ENCODE assay signal across 13 cellular contexts in genomic region chr2:215751200-215751910, GRCh38.
DNase-seq lines count a peak whose midpoint lies in the region; ATAC-seq and TF ChIP-seq lines count a peak whose summit lies in the region.
"Had no signal": no experiment of that assay in that cellular context is flagged by ENCODE, and none has a peak within 500 bp of the region (broad histone marks: within the 10 kb centered on the region; RNA-seq: fewer than 3 reads in every experiment).

No MANE protein-coding gene starts in this region.

- TF ChIP-seq EP300 in sigmoid colon (IDR thresholded peaks at IDR 0.05): no peak

- no peak for TF ChIP-seq POLR2A in sigmoid colon (IDR thresholded peaks at IDR 0.05)

- H3K9me3 ChIP-seq in RWPE2 (ENCODE audit: severe bottlenecking) (no peaks in the 10 kb centered on the region), sigmoid colon (no peaks in the 10 kb centered on the region)

- peak; percentile 82 for ATAC-seq in RWPE2 (ENCODE audit: low read depth)
- ATAC-seq: stimulated activated naive B cell treated with anti-CD40 and anti-IgM and Interleukin-4, amounts not matched to agents 10 μg/mL and 1 μg/mL and 100 μg/mL, for 72 hours had no signal

- peaks cover 7% of the 10 kb centered on the region for H3K4me1 ChIP-seq in RWPE2 (ENCODE audit: insufficient read depth, poor library complexity, severe bottlenecking)
- H3K4me1 ChIP-seq in sigmoid colon: peaks cover 0 to 66% (median 45%) of the 10 kb centered on the region in 4 donors

- peaks cover 8% of the 10 kb centered on the region for H3K27me3 Mint-ChIP-seq in activated T-cell treated with anti-CD3 and anti-CD28 coated beads, Interleukin-2, amount 50 U/mL, for 24 hours

- no peaks in the 10 kb centered on the region for H3K9me3 Mint-ChIP-seq in activated T-cell treated with anti-CD3 and anti-CD28 coated beads, Interleukin-2, amount 50 U/mL, for 24 hours
- H3K9me3 Mint-ChIP-seq: stimulated activated naive B cell treated with anti-CD40 and anti-IgM and Interleukin-4, amounts not matched to agents 10 μg/mL and 1 μg/mL and 100 μg/mL, for 72 hours had no signal

- 86 to 88% methylated on average over 3 of the region's 3 CpGs for WGBS in sigmoid colon, 2 donors

- no peaks in the 10 kb centered on the region for H3K36me3 Mint-ChIP-seq in activated T-cell treated with anti-CD3 and anti-CD28 coated beads, Interleukin-2, amount 50 U/mL, for 24 hours (ENCODE audit: low read depth)
- H3K36me3 Mint-ChIP-seq: stimulated activated naive B cell treated with anti-CD40 and anti-IgM and Interleukin-4, amounts not matched to agents 10 μg/mL and 1 μg/mL and 100 μg/mL, for 72 hours had no signal

- peaks cover 48% of the 10 kb centered on the region for H3K4me1 Mint-ChIP-seq in activated T-cell treated with anti-CD3 and anti-CD28 coated beads, Interleukin-2, amount 50 U/mL, for 24 hours (ENCODE audit: low read depth)

- no peak for TF ChIP-seq CTCF in RWPE2 (IDR thresholded peaks at IDR 0.05; ENCODE audit: poor library complexity, severe bottlenecking)
- TF ChIP-seq CTCF in sigmoid colon (IDR thresholded peaks at IDR 0.05): no peak

- H3K27ac Mint-ChIP-seq in activated T-cell treated with anti-CD3 and anti-CD28 coated beads, Interleukin-2, amount 50 U/mL, for 24 hours: peak overlapping the region; percentile 13
- H3K27ac Mint-ChIP-seq: activated naive CD8-positive, alpha-beta T cell; stimulated activated naive B cell treated with anti-CD40 and anti-IgM and Interleukin-4, amounts not matched to agents 10 μg/mL and 1 μg/mL and 100 μg/mL, for 72 hours had no signal

- H3K27me3 ChIP-seq in RWPE2 (ENCODE audit: insufficient read depth, poor library complexity, severe bottlenecking) (no peaks in the 10 kb centered on the region), sigmoid colon (no peaks in the 10 kb centered on the region)

- H3K27ac ChIP-seq in RWPE2 (ENCODE audit: poor library complexity, severe bottlenecking) (peak overlapping the region; percentile 14), sigmoid colon (peak overlapping the region in 3 of 4 donors; percentile 49 to 64 (median 58))

- H3K36me3 ChIP-seq in RWPE2 (ENCODE audit: low read depth) (no peaks in the 10 kb centered on the region), sigmoid colon (no peaks in the 10 kb centered on the region)

- H3K4me3 ChIP-seq in RWPE2 (ENCODE audit: severe bottlenecking) (no peak overlapping the region), sigmoid colon (no peak overlapping the region)

- H3K4me3 Mint-ChIP-seq in activated T-cell treated with anti-CD3 and anti-CD28 coated beads, Interleukin-2, amount 50 U/mL, for 24 hours: peak overlapping the region; percentile 2
- H3K4me3 Mint-ChIP-seq: stimulated activated naive B cell treated with anti-CD40 and anti-IgM and Interleukin-4, amounts not matched to agents 10 μg/mL and 1 μg/mL and 100 μg/mL, for 72 hours had no signal

- DNase-seq in activated T-cell treated with anti-CD3 and anti-CD28 coated beads, Interleukin-2, amount 50 U/mL, for 24 hours: no peak
- DNase-seq in activated T-cell treated with anti-CD3 and anti-CD28 coated beads, Interleukin-2, amount 50 U/mL, for 48 hours: no peak
- DNase-seq in RWPE2 (ENCODE audit: low spot score) (no peak), fibroblast of gingiva (ENCODE audit: low read depth) (peak; percentile 74), sigmoid colon (no peak), MV-4-11 (lab: John Stamatoyannopoulos, UW) (no peak), cerebellar nuclear complex (lab: John Stamatoyannopoulos, UW) (no peak), HUDEP-2 (lab: John Stamatoyannopoulos, UW; ENCODE audit: unreplicated experiment in 76 of 76) (no peak)
- DNase-seq: 8988T; NCI-H1694 treated with DMSO at 0.1 percent for 48 hours; nucleus accumbens; stimulated activated naive B cell treated with anti-CD40 and anti-IgM and Interleukin-4, amounts not matched to agents 10 μg/mL and 1 μg/mL and 100 μg/mL, for 72 hours had no signal

- intact Hi-C loops in sigmoid colon (cut with DNase I): no loop called here
